Comparison of ENCODE assay signal across 15 cellular contexts in genomic region chr4:128371004-128371777, GRCh38.
DNase-seq lines count a peak whose midpoint lies in the region; ATAC-seq and TF ChIP-seq lines count a peak whose summit lies in the region.
"Had no signal": no experiment of that assay in that cellular context is flagged by ENCODE, and none has a peak within 500 bp of the region (broad histone marks: within the 10 kb centered on the region; RNA-seq: fewer than 3 reads in every experiment).

No MANE protein-coding gene starts in this region.

- DNase-seq in ELR (ENCODE audit: low read depth) (peak; percentile 14), ascending aorta (ENCODE audit: low spot score in 2 of 2) (no peak), heart right ventricle (no peak), sciatic nerve (ENCODE audit: low spot score) (no peak), NCI-H345 treated with DMSO at 0.1 percent for 48 hours (lab: John Stamatoyannopoulos, UW; ENCODE audit: unreplicated experiment) (no peak), NCI-H1930 (lab: John Stamatoyannopoulos, UW) (no peak), NOMO-1 treated with DMSO at 0.1 percent for 48 hours (lab: John Stamatoyannopoulos, UW; ENCODE audit: unreplicated experiment) (no peak)
- DNase-seq: activated CD8-positive, alpha-beta memory T cell treated with anti-CD3 and anti-CD28 coated beads for 24 hours; brain microvascular endothelial cell; Calu3; endodermal cell; hippocampal formation had no signal

- H3K27ac ChIP-seq in ascending aorta (peak overlapping the region; percentile 63 to 64), heart right ventricle (peak overlapping the region in 9 of 10 donors; percentile 22 to 63 (median 42))
- H3K27ac ChIP-seq: brain microvascular endothelial cell, SK-N-MC had no signal

- peak; percentile 25 to 87 (median 72) for ATAC-seq in heart right ventricle
- ATAC-seq in sciatic nerve = peak; percentile 78
- ATAC-seq in GM21723 (IDR thresholded peaks at IDR 0.05; ENCODE audit: unreplicated experiment) = no peak

- H3K9me3 ChIP-seq in ascending aorta (no peaks in the 10 kb centered on the region), heart right ventricle (peaks cover 0 to 10% (median 0%) of the 10 kb centered on the region in 11 donors)

- H3K4me3 ChIP-seq in ascending aorta = no peak overlapping the region
- H3K4me3 ChIP-seq in heart right ventricle = no peak overlapping the region
- H3K4me3 ChIP-seq: SK-N-MC, skin epidermis had no signal

- no peak for TF ChIP-seq CTCF in ascending aorta (IDR thresholded peaks at IDR 0.05)
- TF ChIP-seq CTCF in heart right ventricle (IDR thresholded peaks at IDR 0.05) = no peak

- intact Hi-C loops in ascending aorta (cut with DNase I) (loop anchor here (2.0 kb wide), 2 partner anchors 16 to 82 kb away; no protein-coding TSS in a partner anchor), heart right ventricle (cut with DNase I) (loop anchor here in 1 of 10 donors (1.0 kb wide), 1 partner anchor 16 kb away; no protein-coding TSS in a partner anchor), sciatic nerve (cut with DNase I) (no loop called here)

- peaks cover 12 to 20% of the 10 kb centered on the region in 2 donors for H3K4me1 ChIP-seq in ascending aorta
- H3K4me1 ChIP-seq in heart right ventricle = peaks cover 0 to 16% (median 7%) of the 10 kb centered on the region in 9 donors

- no peaks in the 10 kb centered on the region for H3K36me3 ChIP-seq in ascending aorta
- no peaks in the 10 kb centered on the region for H3K36me3 ChIP-seq in heart right ventricle
- H3K36me3 ChIP-seq: brain microvascular endothelial cell had no signal

- WGBS in heart right ventricle, 2 donors = 65% methylated on average over 8 of the region's 8 CpGs

- no peaks in the 10 kb centered on the region for H3K27me3 ChIP-seq in ascending aorta
- H3K27me3 ChIP-seq in heart right ventricle = no peaks in the 10 kb centered on the region
- H3K27me3 ChIP-seq: brain microvascular endothelial cell had no signal
